8 cellular contexts compared by ENCODE assay signal in genomic region chr2:96207778-96208143, GRCh38. TPM values are rescaled to one million over a fixed set of nuclear protein-coding genes. Genes with fewer than 3 reads are reported as not detected.
A peak's percentile ranks its signal among the peaks of the same experiment; 100 is the strongest.
DNase-seq lines count a peak whose midpoint lies in the region; ATAC-seq and TF ChIP-seq lines count a peak whose summit lies in the region.

No MANE protein-coding gene starts in this region.

- no peak for ATAC-seq in HG02884 (IDR thresholded peaks at IDR 0.05; ENCODE audit: unreplicated experiment)

- peak overlapping the region; percentile 77 for H3K4me2 ChIP-seq in OCI-LY3 (ENCODE audit: low read length)

- no peak overlapping the region for H2AFZ ChIP-seq in OCI-LY3 (ENCODE audit: low read depth, low read length)

- H3K27ac ChIP-seq in OCI-LY3 (ENCODE audit: low read length): peak overlapping the region; percentile 83

- H3K9me3 Mint-ChIP-seq in endothelial cell (ENCODE audit: unreplicated experiment): no peaks in the 10 kb centered on the region
- H3K9me3 Mint-ChIP-seq in osteocyte (ENCODE audit: unreplicated experiment): no peaks in the 10 kb centered on the region

- H3K27me3 Mint-ChIP-seq in endothelial cell (ENCODE audit: unreplicated experiment): peaks cover 6% of the 10 kb centered on the region
- no peaks in the 10 kb centered on the region for H3K27me3 Mint-ChIP-seq in osteocyte (ENCODE audit: unreplicated experiment)

- peak overlapping the region; percentile 76 for H3K9ac ChIP-seq in OCI-LY3 (ENCODE audit: low read length)

- H3K4me3 Mint-ChIP-seq in endothelial cell (ENCODE audit: unreplicated experiment): peak overlapping the region; percentile 100
- H3K4me3 Mint-ChIP-seq in osteocyte (ENCODE audit: unreplicated experiment): peak overlapping the region; percentile 86

- TF ChIP-seq CTCF in OCI-LY3 (IDR thresholded peaks at IDR 0.05; ENCODE audit: low read depth, low read length) (no peak), endothelial cell (IDR thresholded peaks at IDR 0.05; ENCODE audit: unreplicated experiment) (no peak), osteocyte (IDR thresholded peaks at IDR 0.05) (no peak)

- no peaks in the 10 kb centered on the region for H3K27me3 ChIP-seq in OCI-LY3 (ENCODE audit: low read depth, low read length)

- H3K4me1 Mint-ChIP-seq in endothelial cell (ENCODE audit: unreplicated experiment) (peaks cover 39% of the 10 kb centered on the region), osteocyte (ENCODE audit: unreplicated experiment) (peaks cover 54% of the 10 kb centered on the region)

- peak overlapping the region; percentile 81 for H3K4me3 ChIP-seq in OCI-LY3 (ENCODE audit: low read length)

- H3K4me1 ChIP-seq in OCI-LY3 (ENCODE audit: low read length): peaks cover 42% of the 10 kb centered on the region

- H4K20me1 ChIP-seq in OCI-LY3 (ENCODE audit: insufficient read depth, low read length): peaks cover 49% of the 10 kb centered on the region

- DNase-seq in activated gamma-delta T cell treated with anti-CD3 and anti-CD28 coated beads, Interleukin-2, amount 50 U/mL, for 16 hours (ENCODE audit: low read depth): peak; percentile 5
- no peak for DNase-seq in activated gamma-delta T cell (lab: John Stamatoyannopoulos, UW)
- DNase-seq in endothelial cell (ENCODE audit: low spot score): no peak
- DNase-seq in osteocyte (ENCODE audit: extremely low spot score, unreplicated experiment): no peak
- no peak for DNase-seq in LoVo (ENCODE audit: low spot score)
- DNase-seq in NCI-H524 treated with DMSO at 0.1 percent for 48 hours (lab: John Stamatoyannopoulos, UW): no peak

- peaks cover 11% of the 10 kb centered on the region for H3K36me3 ChIP-seq in OCI-LY3 (replicated peaks; ENCODE audit: low read depth, low read length)

- H3K79me2 ChIP-seq in OCI-LY3 (ENCODE audit: low read length): peaks cover 71% of the 10 kb centered on the region

- H3K27ac Mint-ChIP-seq in endothelial cell (ENCODE audit: unreplicated experiment): peak overlapping the region; percentile 90
- peak overlapping the region; percentile 82 for H3K27ac Mint-ChIP-seq in osteocyte (ENCODE audit: unreplicated experiment)

- H3K9me3 ChIP-seq in OCI-LY3 (ENCODE audit: insufficient read depth, low read length): no peaks in the 10 kb centered on the region

- H3K36me3 Mint-ChIP-seq in endothelial cell (ENCODE audit: low read depth, unreplicated experiment): peaks cover 5% of the 10 kb centered on the region
- H3K36me3 Mint-ChIP-seq in osteocyte (ENCODE audit: unreplicated experiment): no peaks in the 10 kb centered on the region

RNA-seq across cellular contexts. Expression of gene STARD7, which starts 0.9 kb away (rescaled TPM):
- total RNA-seq in endothelial cell (ENCODE audit: unreplicated experiment) (83.4 TPM), osteocyte (80.2 and 94.1 TPM in 2 replicates)

RNA-seq across cellular contexts. Expression of gene TMEM127, which starts 58.0 kb away (rescaled TPM):
- total RNA-seq in endothelial cell (ENCODE audit: unreplicated experiment): 39.0 TPM
- 56.3 and 61.8 TPM in 2 replicates for total RNA-seq in osteocyte

RNA-seq across cellular contexts. Expression of gene CIAO1, which starts 58.3 kb away (rescaled TPM):
- total RNA-seq in endothelial cell (ENCODE audit: unreplicated experiment) (63.7 TPM), osteocyte (54.6 and 56.3 TPM in 2 replicates)
